Comparison of ENCODE assay signal across 8 cellular contexts in genomic region chrX:135985974-135986312, GRCh38. TPM values are rescaled to one million over a fixed set of nuclear protein-coding genes. Genes with fewer than 3 reads are reported as not detected.
A peak's percentile ranks its signal among the peaks of the same experiment; 100 is the strongest.
DNase-seq lines count a peak whose midpoint lies in the region; ATAC-seq, FAIRE-seq and TF ChIP-seq lines count a peak whose summit lies in the region.

No MANE protein-coding gene starts in this region.

- peaks cover 34% of the 10 kb centered on the region for H3K4me1 Mint-ChIP-seq in activated CD8-positive, alpha-beta memory T cell treated with anti-CD3 and anti-CD28 coated beads, Interleukin-2, amount 10 ng/mL, durations not matched to agents 7 days and 5 days

- DNase-seq in activated CD8-positive, alpha-beta memory T cell treated with anti-CD3 and anti-CD28 coated beads, Interleukin-2, amount 10 ng/mL, durations not matched to agents 7 days and 5 days = no peak
- DNase-seq in activated CD8-positive, alpha-beta memory T cell treated with anti-CD3 and anti-CD28 coated beads, Interleukin-2, amount 50 U/mL, for 48 hours = no peak
- DNase-seq in astrocyte of the cerebellum (ENCODE audit: low read depth) (no peak), HepG2 (ENCODE audit: low spot score) (no peak), AG20443 (ENCODE audit: low spot score) (no peak)

- WGBS in HepG2 (ENCODE audit: low lambda C conversion rate) = under 1% methylated on average over 14 of the region's 14 CpGs
- WGBS in thymus = 1% methylated on average over 14 of the region's 14 CpGs

- no peaks in the 10 kb centered on the region for H3K27me3 Mint-ChIP-seq in activated CD8-positive, alpha-beta memory T cell treated with anti-CD3 and anti-CD28 coated beads, Interleukin-2, amount 10 ng/mL, durations not matched to agents 7 days and 5 days

- H3K4me1 ChIP-seq in HepG2 (ENCODE audit: insufficient read depth, low read length) (no peaks in the 10 kb centered on the region; the same call in 1 of the 2 replicates), thymus (ENCODE audit: control insufficient read depth, insufficient read depth, low read length) (peaks cover 3% of the 10 kb centered on the region)

- no peak for TF ChIP-seq EP300 in HepG2 (IDR thresholded peaks at IDR 0.05; ENCODE audit: low read depth in 2 of 2, low read length in 2 of 2)
- TF ChIP-seq EP300 in HepG2 (CRISPR knock-in tag; IDR thresholded peaks at IDR 0.05; ENCODE audit: borderline replicate concordance) = no peak

- BruUV-seq in HepG2 (replicated peaks; lab: Mats Ljungman, UMichigan) = no TSS peak

- CTCF ChIA-PET in activated CD8-positive, alpha-beta memory T cell treated with anti-CD3 and anti-CD28 coated beads, Interleukin-2, amount 10 ng/mL, durations not matched to agents 7 days and 5 days (lab: Charles Lee) = interaction anchor here (1.9 to 2.1 kb wide), 2 partner anchors 12 to 14 kb away, joined by 5 to 8 read pairs; partner anchors contain the start of gene MMGT1
- CTCF ChIA-PET in HepG2 (lab: Yijun Ruan, JAX; ENCODE audit: low intra/inter-chr PET ratio, low total read pairs) = no interaction called here

- H3K27ac ChIP-seq in HepG2 (ENCODE audit: extremely low read length, insufficient read depth, low read length) (peak overlapping the region; percentile 38), thymus (ENCODE audit: low read depth) (peak overlapping the region; percentile 85)

- peak overlapping the region; percentile 62 for H3K4me2 ChIP-seq in HepG2 (ENCODE audit: low read depth, low read length)

- intact Hi-C loops in HepG2 (cut with micrococcal nuclease; ENCODE audit: unreplicated experiment) = no loop called here

- TF ChIP-seq CTCF in astrocyte of the cerebellum (IDR thresholded peaks at IDR 0.05; ENCODE audit: low read depth, low read length, missing control alignments) = no peak
- no peak for TF ChIP-seq CTCF in HepG2 (CRISPR knock-in tag; IDR thresholded peaks at IDR 0.05)

- no peaks in the 10 kb centered on the region for H3K36me3 ChIP-seq in HepG2 (replicated peaks in 1 of 2; ENCODE audit: control insufficient read depth in 1 of 2, insufficient read depth in 2 of 2, low read length in 2 of 2)
- no peaks in the 10 kb centered on the region for H3K36me3 ChIP-seq in thymus (ENCODE audit: control insufficient read depth, insufficient read depth)

- H3K27me3 ChIP-seq in HepG2 (ENCODE audit: control insufficient read depth in 1 of 2, insufficient read depth in 2 of 2, low read length in 2 of 2) (no peaks in the 10 kb centered on the region), thymus (ENCODE audit: control insufficient read depth, insufficient read depth) (no peaks in the 10 kb centered on the region)

- no peaks in the 10 kb centered on the region for H3K9me3 ChIP-seq in HepG2 (ENCODE audit: low read length)
- no peaks in the 10 kb centered on the region for H3K9me3 ChIP-seq in thymus (ENCODE audit: control insufficient read depth)

- H4K20me1 ChIP-seq in HepG2 (ENCODE audit: insufficient read depth, low read length) = no peaks in the 10 kb centered on the region

- POLR2A ChIA-PET in HepG2 (lab: Yijun Ruan, JAX) = no interaction called here

- no peak for TF ChIP-seq POLR2A in HepG2 (IDR thresholded peaks at IDR 0.05; ENCODE audit: insufficient read depth in 1 of 2, low read depth in 2 of 2, low read length in 2 of 2)

- ATAC-seq in activated CD8-positive, alpha-beta memory T cell treated with anti-CD3 and anti-CD28 coated beads, Interleukin-2, amount 10 ng/mL, durations not matched to agents 7 days and 5 days = no peak
- ATAC-seq in HepG2 = peak; percentile 30; the same call in 2 of the 3 replicates
- no peak for ATAC-seq in HG02571 (IDR thresholded peaks at IDR 0.05; ENCODE audit: unreplicated experiment)
- ATAC-seq in GM21528 (IDR thresholded peaks at IDR 0.05; ENCODE audit: low FRiP score, unreplicated experiment) = no peak

- H3K4me3 ChIP-seq in astrocyte of the cerebellum (ENCODE audit: low read depth, low read length) (peak overlapping the region; percentile 67), HepG2 (replicated peaks in 1 of 3; ENCODE audit: insufficient read depth in 1 of 3, low read depth in 2 of 3, low read length in 3 of 3) (peak overlapping the region; percentile 71 to 81 (median 79)), thymus (ENCODE audit: low read length) (peak overlapping the region; percentile 78)

- H3K36me3 Mint-ChIP-seq in activated CD8-positive, alpha-beta memory T cell treated with anti-CD3 and anti-CD28 coated beads, Interleukin-2, amount 10 ng/mL, durations not matched to agents 7 days and 5 days = peaks cover 5% of the 10 kb centered on the region

- no peaks in the 10 kb centered on the region for H3K9me3 Mint-ChIP-seq in activated CD8-positive, alpha-beta memory T cell treated with anti-CD3 and anti-CD28 coated beads, Interleukin-2, amount 10 ng/mL, durations not matched to agents 7 days and 5 days (ENCODE audit: low read depth)

- TF ChIP-seq RAD21 in HepG2 (CRISPR knock-in tag; IDR thresholded peaks at IDR 0.05) = no peak

- no peak for FAIRE-seq in HepG2 (lab: Jason Lieb, UNC)

- in situ Hi-C loops in astrocyte of the cerebellum (cut with HindIII; ENCODE audit: low sequenced_read_pairs) = no loop called here
- in situ Hi-C loops in HepG2 (cut with HindIII; ENCODE audit: extremely low pct_ligation_motif_present, low pct_unique_long_range_greater_than_20kb) = no loop called here

- H3K9ac ChIP-seq in HepG2 (ENCODE audit: insufficient read depth, low read depth, low read length) = peak overlapping the region; percentile 67

- peak overlapping the region; percentile 87 for H3K4me3 Mint-ChIP-seq in activated CD8-positive, alpha-beta memory T cell treated with anti-CD3 and anti-CD28 coated beads, Interleukin-2, amount 10 ng/mL, durations not matched to agents 7 days and 5 days

- H3K27ac Mint-ChIP-seq in activated CD8-positive, alpha-beta memory T cell treated with anti-CD3 and anti-CD28 coated beads, Interleukin-2, amount 10 ng/mL, durations not matched to agents 7 days and 5 days = peak overlapping the region; percentile 84

- H3K79me2 ChIP-seq in HepG2 (ENCODE audit: insufficient read depth, low read length) = no peaks in the 10 kb centered on the region

- H2AFZ ChIP-seq in HepG2 (ENCODE audit: low read length) = no peak overlapping the region

TF ChIP-seq in HepG2, 621 proteins besides CTCF, POLR2A, EP300 and RAD21 (continues in another document):
- TF ChIP-seq SIX1 (CRISPR knock-in tag; IDR thresholded peaks at IDR 0.05; ENCODE audit: borderline replicate concordance) = no peak
- TF ChIP-seq ETV5 (CRISPR knock-in tag; IDR thresholded peaks at IDR 0.05; ENCODE audit: borderline replicate concordance) = no peak

RNA-seq across cellular contexts. Expression of gene SLC9A6, which starts 0.7 kb away (rescaled TPM):
- total RNA-seq in activated CD8-positive, alpha-beta memory T cell treated with anti-CD3 and anti-CD28 coated beads, Interleukin-2, amount 10 ng/mL, durations not matched to agents 7 days and 5 days = 10 to 100 TPM; 14.5 to 15.7 TPM
- 5.1 and 8.0 TPM in 2 replicates for total RNA-seq in HepG2 (2016; rRNA removed; fragmentation: Illumina TruSeq; extraction: Trizol)
- 0.81 and 1.1 TPM in 2 replicates for total RNA-seq in HepG2 (2016; cell fraction: cytosol; rRNA removed; fragmentation: Illumina TruSeq; extraction: Trizol; ENCODE audit: low read depth)
- total RNA-seq in HepG2 (2016; cell fraction: insoluble cytoplasmic fraction; rRNA removed; fragmentation: Illumina TruSeq; extraction: Trizol) = 4.6 and 9.6 TPM in 2 replicates
- total RNA-seq in HepG2 (2016; cell fraction: membrane; rRNA removed; fragmentation: Illumina TruSeq; extraction: Trizol) = 2.4 and 3.5 TPM in 2 replicates
- 8.9 and 11.4 TPM in 2 replicates for total RNA-seq in HepG2 (2016; cell fraction: nucleus; rRNA removed; fragmentation: Illumina TruSeq; extraction: Trizol)
- 3.9 TPM in 2 replicates for polyA plus RNA-seq in HepG2 (2011; rRNA removed)
- 2.5 and 4.2 TPM in 2 replicates for polyA plus RNA-seq in HepG2 (2011; cell fraction: cytosol; rRNA removed)
- polyA plus RNA-seq in HepG2 (2011; cell fraction: nucleus; rRNA removed) = 1.8 and 2.2 TPM in 2 replicates
- 3.2 and 3.3 TPM in 2 replicates for polyA plus RNA-seq in HepG2 (2012)
- polyA plus RNA-seq in HepG2 (2016; cell fraction: cytosol; fragmentation: Illumina TruSeq; extraction: Trizol; ENCODE audit: low read depth) = 0.33 and 0.44 TPM in 2 replicates
- 4.4 and 5.3 TPM in 2 replicates for polyA plus RNA-seq in HepG2 (2016; cell fraction: insoluble cytoplasmic fraction; fragmentation: Illumina TruSeq; extraction: Trizol; ENCODE audit: low read depth)
- 1.2 and 1.6 TPM in 2 replicates for polyA plus RNA-seq in HepG2 (2016; cell fraction: membrane; fragmentation: Illumina TruSeq; extraction: Trizol; ENCODE audit: low read depth)
- polyA plus RNA-seq in HepG2 (2016; cell fraction: nucleus; fragmentation: Illumina TruSeq; extraction: Trizol; ENCODE audit: insufficient read depth, low read depth) = 11.4 and 13.9 TPM in 2 replicates
- polyA minus RNA-seq in HepG2 (2011; rRNA and poly(A)+ RNA removed; ENCODE audit: low replicate concordance) = 12.2 and 28.7 TPM in 2 replicates
- polyA minus RNA-seq in HepG2 (2011; cell fraction: cytosol; rRNA and poly(A)+ RNA removed) = 5.9 and 6.9 TPM in 2 replicates
- polyA minus RNA-seq in HepG2 (2011; cell fraction: nucleus; rRNA and poly(A)+ RNA removed) = 6.1 and 6.7 TPM in 2 replicates
- 12.6 TPM for polyA plus RNA-seq in thymus

RNA-seq across cellular contexts. Expression of gene MMGT1, which starts 12.2 kb away (rescaled TPM):
- 10 to 100 TPM; 11.6 to 17.4 TPM for total RNA-seq in activated CD8-positive, alpha-beta memory T cell treated with anti-CD3 and anti-CD28 coated beads, Interleukin-2, amount 10 ng/mL, durations not matched to agents 7 days and 5 days
- total RNA-seq in HepG2 (2016; rRNA removed; fragmentation: Illumina TruSeq; extraction: Trizol) = 7.4 and 7.5 TPM in 2 replicates
- 1.1 and 1.2 TPM in 2 replicates for total RNA-seq in HepG2 (2016; cell fraction: cytosol; rRNA removed; fragmentation: Illumina TruSeq; extraction: Trizol; ENCODE audit: low read depth)
- total RNA-seq in HepG2 (2016; cell fraction: insoluble cytoplasmic fraction; rRNA removed; fragmentation: Illumina TruSeq; extraction: Trizol) = 7.8 and 7.9 TPM in 2 replicates
- total RNA-seq in HepG2 (2016; cell fraction: membrane; rRNA removed; fragmentation: Illumina TruSeq; extraction: Trizol) = 5.4 and 6.7 TPM in 2 replicates
- total RNA-seq in HepG2 (2016; cell fraction: nucleus; rRNA removed; fragmentation: Illumina TruSeq; extraction: Trizol) = 9.4 and 10.7 TPM in 2 replicates
- polyA plus RNA-seq in HepG2 (2011; rRNA removed) = 7.1 and 8.8 TPM in 2 replicates
- polyA plus RNA-seq in HepG2 (2011; cell fraction: cytosol; rRNA removed) = 4.9 and 8.3 TPM in 2 replicates
- 1.8 and 2.6 TPM in 2 replicates for polyA plus RNA-seq in HepG2 (2011; cell fraction: nucleus; rRNA removed)
- 8.6 and 8.8 TPM in 2 replicates for polyA plus RNA-seq in HepG2 (2012)
- 1.1 and 1.2 TPM in 2 replicates for polyA plus RNA-seq in HepG2 (2016; cell fraction: cytosol; fragmentation: Illumina TruSeq; extraction: Trizol; ENCODE audit: low read depth)
- 7.7 and 8.7 TPM in 2 replicates for polyA plus RNA-seq in HepG2 (2016; cell fraction: insoluble cytoplasmic fraction; fragmentation: Illumina TruSeq; extraction: Trizol; ENCODE audit: low read depth)
- 4.1 and 4.6 TPM in 2 replicates for polyA plus RNA-seq in HepG2 (2016; cell fraction: membrane; fragmentation: Illumina TruSeq; extraction: Trizol; ENCODE audit: low read depth)
- polyA plus RNA-seq in HepG2 (2016; cell fraction: nucleus; fragmentation: Illumina TruSeq; extraction: Trizol; ENCODE audit: insufficient read depth, low read depth) = 11.7 and 12.0 TPM in 2 replicates
- 9.7 and 15.2 TPM in 2 replicates for polyA minus RNA-seq in HepG2 (2011; rRNA and poly(A)+ RNA removed; ENCODE audit: low replicate concordance)
- polyA minus RNA-seq in HepG2 (2011; cell fraction: cytosol; rRNA and poly(A)+ RNA removed) = 9.1 and 11.5 TPM in 2 replicates
- polyA minus RNA-seq in HepG2 (2011; cell fraction: nucleus; rRNA and poly(A)+ RNA removed) = 7.2 and 9.0 TPM in 2 replicates
- polyA plus RNA-seq in thymus = 8.1 TPM
